Comparison of ENCODE assay signal across 30 cellular contexts in genomic region chr4:108383157-108383556, GRCh38.
"Had no signal": no experiment of that assay in that cellular context is flagged by ENCODE, and none has a peak within 500 bp of the region (broad histone marks: within the 10 kb centered on the region; RNA-seq: fewer than 3 reads in every experiment).

No MANE protein-coding gene starts in this region.

- H3K27me3 ChIP-seq: brain microvascular endothelial cell, gastrocnemius medialis had no signal

- H3K36me3 ChIP-seq: brain microvascular endothelial cell, gastrocnemius medialis, heart left ventricle had no signal

- H3K4me3 Mint-ChIP-seq: activated CD4-positive, alpha-beta memory T cell treated with anti-CD3 and anti-CD28 coated beads for 36 hours; activated CD4-positive, alpha-beta T cell treated with anti-CD3 and anti-CD28 coated beads for 36 hours; activated CD4-positive, alpha-beta T cell treated with anti-CD3 and anti-CD28 coated beads, Interleukin-2, amount 10 ng/mL, durations not matched to agents 24 days and 14 days; activated CD8-positive, alpha-beta memory T cell treated with anti-CD3 and anti-CD28 coated beads, Interleukin-2, amount 10 ng/mL, durations not matched to agents 7 days and 5 days; activated CD8-positive, alpha-beta T cell treated with anti-CD3 and anti-CD28 coated beads, Interleukin-2, amount 10 ng/mL, durations not matched to agents 7 days and 5 days; activated naive CD8-positive, alpha-beta T cell; activated T-helper 17 cell treated with anti-CD3 and anti-CD28 coated beads, Interleukin-2, amount 50 U/mL, for 72 hours; central memory CD8-positive, alpha-beta T cell; dendritic cell treated with granulocyte-macrophage colony-stimulating factor and Interleukin-4, amounts not matched to agents 40 ng/mL and 50 ng/mL, for 4 days; endodermal cell had no signal

- H3K9me3 ChIP-seq: gastrocnemius medialis, heart left ventricle had no signal

- H3K4me1 Mint-ChIP-seq: activated CD4-positive, alpha-beta T cell treated with anti-CD3 and anti-CD28 coated beads for 36 hours; activated CD8-positive, alpha-beta memory T cell treated with anti-CD3 and anti-CD28 coated beads, Interleukin-2, amount 10 ng/mL, durations not matched to agents 7 days and 5 days; activated T-helper 17 cell treated with anti-CD3 and anti-CD28 coated beads, Interleukin-2, amount 50 U/mL, for 72 hours; central memory CD8-positive, alpha-beta T cell had no signal

- H3K27me3 Mint-ChIP-seq: activated CD4-positive, alpha-beta memory T cell treated with anti-CD3 and anti-CD28 coated beads for 36 hours; activated CD4-positive, alpha-beta T cell treated with anti-CD3 and anti-CD28 coated beads for 36 hours; activated naive CD8-positive, alpha-beta T cell; dendritic cell treated with granulocyte-macrophage colony-stimulating factor and Interleukin-4, amounts not matched to agents 40 ng/mL and 50 ng/mL, for 4 days had no signal

- ATAC-seq: activated CD4-positive, alpha-beta T cell treated with anti-CD3 and anti-CD28 coated beads for 36 hours; activated CD8-positive, alpha-beta memory T cell treated with anti-CD3 and anti-CD28 coated beads, Interleukin-2, amount 10 ng/mL, durations not matched to agents 7 days and 5 days; activated CD8-positive, alpha-beta T cell treated with anti-CD3 and anti-CD28 coated beads, Interleukin-2, amount 10 ng/mL, durations not matched to agents 7 days and 5 days; activated T-helper 17 cell treated with anti-CD3 and anti-CD28 coated beads, Interleukin-2, amount 50 U/mL, for 72 hours; esophagus mucosa; foreskin keratinocyte; gastrocnemius medialis; heart left ventricle had no signal

- H3K9me3 Mint-ChIP-seq: activated CD4-positive, alpha-beta memory T cell treated with anti-CD3 and anti-CD28 coated beads for 36 hours; activated T-helper 17 cell treated with anti-CD3 and anti-CD28 coated beads, Interleukin-2, amount 50 U/mL, for 72 hours; central memory CD8-positive, alpha-beta T cell; dendritic cell treated with granulocyte-macrophage colony-stimulating factor and Interleukin-4, amounts not matched to agents 40 ng/mL and 50 ng/mL, for 4 days had no signal

- H3K27ac Mint-ChIP-seq: activated CD4-positive, alpha-beta memory T cell treated with anti-CD3 and anti-CD28 coated beads for 36 hours; activated CD4-positive, alpha-beta T cell treated with anti-CD3 and anti-CD28 coated beads for 36 hours; activated CD4-positive, alpha-beta T cell treated with anti-CD3 and anti-CD28 coated beads, Interleukin-2, amount 10 ng/mL, durations not matched to agents 24 days and 14 days; activated CD8-positive, alpha-beta memory T cell treated with anti-CD3 and anti-CD28 coated beads, Interleukin-2, amount 10 ng/mL, durations not matched to agents 7 days and 5 days; activated CD8-positive, alpha-beta T cell treated with anti-CD3 and anti-CD28 coated beads, Interleukin-2, amount 10 ng/mL, durations not matched to agents 7 days and 5 days; activated naive CD8-positive, alpha-beta T cell; activated T-helper 17 cell treated with anti-CD3 and anti-CD28 coated beads, Interleukin-2, amount 50 U/mL, for 72 hours; dendritic cell treated with granulocyte-macrophage colony-stimulating factor and Interleukin-4, amounts not matched to agents 40 ng/mL and 50 ng/mL, for 4 days had no signal

- H3K4me3 ChIP-seq: coronary artery, dorsolateral prefrontal cortex, gastrocnemius medialis, heart left ventricle had no signal

- H3K4me1 ChIP-seq: foreskin keratinocyte, gastrocnemius medialis, heart left ventricle had no signal

- H3K36me3 Mint-ChIP-seq: activated CD4-positive, alpha-beta memory T cell treated with anti-CD3 and anti-CD28 coated beads for 36 hours; activated CD8-positive, alpha-beta memory T cell treated with anti-CD3 and anti-CD28 coated beads, Interleukin-2, amount 10 ng/mL, durations not matched to agents 7 days and 5 days; activated naive CD8-positive, alpha-beta T cell had no signal

- DNase-seq: activated CD4-positive, alpha-beta memory T cell treated with anti-CD3 and anti-CD28 coated beads for 36 hours; activated CD4-positive, alpha-beta T cell treated with anti-CD3 and anti-CD28 coated beads for 36 hours; activated CD4-positive, alpha-beta T cell treated with anti-CD3 and anti-CD28 coated beads, Interleukin-2, amount 10 ng/mL, durations not matched to agents 24 days and 14 days; activated CD4-positive, CD25-positive, alpha-beta regulatory T cell; activated CD4-positive, CD25-positive, alpha-beta regulatory T cell treated with anti-CD3 and anti-CD28 coated beads, Interleukin-2, amount 50 U/mL, for 72 hours; activated CD8-positive, alpha-beta memory T cell treated with anti-CD3 and anti-CD28 coated beads, Interleukin-2, amount 10 ng/mL, durations not matched to agents 7 days and 5 days; activated CD8-positive, alpha-beta memory T cell treated with anti-CD3 and anti-CD28 coated beads, Interleukin-2, amount 50 U/mL, for 4 hours; activated CD8-positive, alpha-beta T cell treated with anti-CD3 and anti-CD28 coated beads, Interleukin-2, amount 10 ng/mL, durations not matched to agents 7 days and 5 days; activated effector memory CD4-positive, alpha-beta T cell treated with Interleukin-2 at 50 U/mL for 16 hours; activated gamma-delta T cell treated with Interleukin-2 at 50 U/mL for 16 hours; activated naive CD4-positive, alpha-beta T cell treated with anti-CD3 and anti-CD28 coated beads, Interleukin-2, amount 50 U/mL, for 16 hours; activated naive CD4-positive, alpha-beta T cell treated with Interleukin-2 at 50 U/mL for 16 hours; activated T-cell treated with anti-CD3 and anti-CD28 coated beads, Interleukin-2, amount 50 U/mL, for 1 hour; amniotic stem cell; anterior cingulate cortex; brain microvascular endothelial cell; dorsolateral prefrontal cortex; effector memory CD4-positive, alpha-beta T cell; endodermal cell; foreskin keratinocyte; gastrocnemius medialis; glutamatergic neuron; heart left ventricle; T-helper 2 cell had no signal
